In the genomic region with DNA sequence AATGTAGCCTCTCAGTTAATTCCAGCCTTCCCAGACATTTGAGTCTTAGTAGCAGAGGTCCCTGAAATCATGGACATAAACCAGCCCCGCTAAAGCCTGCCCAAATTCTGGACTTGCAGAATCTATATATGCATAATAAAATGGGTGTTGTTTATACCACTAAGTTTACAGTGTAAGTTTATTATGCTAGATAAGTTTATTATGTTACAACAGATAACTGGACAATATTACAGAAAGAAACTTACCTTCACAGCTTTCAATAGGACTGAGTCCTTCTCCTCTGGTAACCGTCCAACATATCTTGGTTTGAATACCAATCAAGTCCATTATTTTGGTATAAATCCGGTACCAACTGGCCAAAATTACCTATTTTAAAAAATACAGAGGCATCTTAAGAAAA, we compare ENCODE assay signal across 36 cellular contexts.
"Had no signal": no experiment of that assay in that cellular context is flagged by ENCODE, and none has a peak within 500 bp of the region (broad histone marks: within the 10 kb centered on the region; RNA-seq: fewer than 3 reads in every experiment).

No MANE protein-coding gene starts in this region.

- H3K4me1 ChIP-seq: ascending aorta had no signal

- H3K27me3 ChIP-seq: ascending aorta, cardiac muscle cell had no signal

- H3K27ac ChIP-seq: ascending aorta, cardiac muscle cell, VCaP had no signal

- H3K9me3 Mint-ChIP-seq: activated B cell treated with CpG ODN at 0.5 μM for 24 hours; activated CD4-positive, alpha-beta memory T cell treated with anti-CD3 and anti-CD28 coated beads, Interleukin-2, amount 10 ng/mL, durations not matched to agents 7 days and 5 days; activated CD4-positive, alpha-beta T cell treated with anti-CD3 and anti-CD28 coated beads, Interleukin-2, amount 10 ng/mL, durations not matched to agents 24 days and 14 days; activated naive CD4-positive, alpha-beta T cell treated with anti-CD3 and anti-CD28 coated beads, Interleukin-2, amount 10 ng/mL, durations not matched to agents 7 days and 5 days; activated naive CD4-positive, alpha-beta T cell treated with anti-CD3 and anti-CD28 coated beads, Interleukin-2, amount 50 U/mL, for 24 hours; activated naive CD8-positive, alpha-beta T cell treated with anti-CD3 and anti-CD28 coated beads, Interleukin-2, amount 10 ng/mL, durations not matched to agents 7 days and 5 days; activated naive CD8-positive, alpha-beta T cell treated with anti-CD3 and anti-CD28 coated beads, Interleukin-2, amount 50 U/mL, for 24 hours; activated T-cell treated with anti-CD3 and anti-CD28 coated beads, Interleukin-2, amount 50 U/mL, for 24 hours; activated T-helper 2 cell treated with anti-CD3 and anti-CD28 coated beads, Interferon-gamma antibody, Interleukin-2, Interleukin-4, amounts not matched to agents 10 μg/mL and 5 μg/mL and 100 μg/mL, durations not matched to agents 14 hours and 24 hours and 36 hours; brain; central memory CD8-positive, alpha-beta T cell; T-helper 1 cell treated with Interleukin-12 subunit alpha and Interleukin-12 subunit beta and Interleukin-4 antibody, amounts not matched to agents 30 μg/mL and 1 μg/mL, for 36 hours; T-helper 2 cell treated with Interferon-gamma antibody and Interleukin-4, amounts not matched to agents 5 μg/mL and 100 μg/mL, for 36 hours had no signal

- H3K4me1 Mint-ChIP-seq: activated CD4-positive, alpha-beta T cell treated with anti-CD3 and anti-CD28 coated beads, Interleukin-2, amount 10 ng/mL, durations not matched to agents 24 days and 14 days; activated CD8-positive, alpha-beta memory T cell treated with anti-CD3 and anti-CD28 coated beads, Interleukin-2, amount 10 ng/mL, durations not matched to agents 7 days and 5 days; activated naive CD4-positive, alpha-beta T cell treated with anti-CD3 and anti-CD28 coated beads, Interleukin-2, amount 10 ng/mL, durations not matched to agents 7 days and 5 days; activated naive CD4-positive, alpha-beta T cell treated with anti-CD3 and anti-CD28 coated beads, Interleukin-2, amount 50 U/mL, for 24 hours; activated naive CD8-positive, alpha-beta T cell treated with anti-CD3 and anti-CD28 coated beads, Interleukin-2, amount 10 ng/mL, durations not matched to agents 7 days and 5 days had no signal

- H3K4me3 ChIP-seq: ascending aorta, cardiac muscle cell had no signal

- H3K27me3 Mint-ChIP-seq: activated B cell treated with CpG ODN at 0.5 μM for 24 hours; activated CD4-positive, alpha-beta memory T cell treated with anti-CD3 and anti-CD28 coated beads, Interleukin-2, amount 10 ng/mL, durations not matched to agents 7 days and 5 days; activated CD4-positive, alpha-beta T cell treated with anti-CD3 and anti-CD28 coated beads, Interleukin-2, amount 10 ng/mL, durations not matched to agents 24 days and 14 days; activated CD8-positive, alpha-beta memory T cell treated with anti-CD3 and anti-CD28 coated beads, Interleukin-2, amount 10 ng/mL, durations not matched to agents 7 days and 5 days; activated naive CD4-positive, alpha-beta T cell treated with anti-CD3 and anti-CD28 coated beads, Interleukin-2, amount 10 ng/mL, durations not matched to agents 7 days and 5 days; activated naive CD4-positive, alpha-beta T cell treated with anti-CD3 and anti-CD28 coated beads, Interleukin-2, amount 50 U/mL, for 24 hours; activated naive CD8-positive, alpha-beta T cell; activated naive CD8-positive, alpha-beta T cell treated with anti-CD3 and anti-CD28 coated beads, Interleukin-2, amount 10 ng/mL, durations not matched to agents 7 days and 5 days; activated naive CD8-positive, alpha-beta T cell treated with anti-CD3 and anti-CD28 coated beads, Interleukin-2, amount 50 U/mL, for 24 hours; activated T-cell treated with anti-CD3 and anti-CD28 coated beads, Interleukin-2, amount 50 U/mL, for 24 hours; brain; central memory CD8-positive, alpha-beta T cell had no signal

- DNase-seq: activated B cell treated with CpG ODN at 0.5 μM for 24 hours; activated CD4-positive, alpha-beta memory T cell treated with anti-CD3 and anti-CD28 coated beads, Interleukin-2, amount 10 ng/mL, durations not matched to agents 7 days and 5 days; activated CD4-positive, alpha-beta T cell treated with anti-CD3 and anti-CD28 coated beads for 4 hours; activated CD4-positive, alpha-beta T cell treated with anti-CD3 and anti-CD28 coated beads, Interleukin-2, amount 10 ng/mL, durations not matched to agents 24 days and 14 days; activated CD4-positive, alpha-beta T cell treated with anti-CD3 and anti-CD28 coated beads, Interleukin-2, amount 50 U/mL, for 1 hour; activated CD4-positive, alpha-beta T cell treated with anti-CD3 and anti-CD28 coated beads, Interleukin-2, amount 50 U/mL, for 4 hours; activated CD4-positive, CD25-positive, alpha-beta regulatory T cell treated with anti-CD3 and anti-CD28 coated beads, Interleukin-2, amount 50 U/mL, for 72 hours; activated CD8-positive, alpha-beta memory T cell treated with anti-CD3 and anti-CD28 coated beads for 24 hours; activated CD8-positive, alpha-beta memory T cell treated with anti-CD3 and anti-CD28 coated beads, Interleukin-2, amount 10 ng/mL, durations not matched to agents 7 days and 5 days; activated CD8-positive, alpha-beta memory T cell treated with anti-CD3 and anti-CD28 coated beads, Interleukin-2, amount 50 U/mL, for 48 hours; activated CD8-positive, alpha-beta T cell treated with anti-CD3 and anti-CD28 coated beads, Interleukin-2, amount 10 ng/mL, durations not matched to agents 7 days and 5 days; activated effector memory CD4-positive, alpha-beta T cell treated with Interleukin-2 at 50 U/mL for 16 hours; activated gamma-delta T cell; activated naive CD4-positive, alpha-beta T cell treated with anti-CD3 and anti-CD28 coated beads, Interleukin-2, amount 10 ng/mL, durations not matched to agents 7 days and 5 days; activated naive CD4-positive, alpha-beta T cell treated with Interleukin-2 at 50 U/mL for 16 hours; activated naive CD8-positive, alpha-beta T cell treated with anti-CD3 and anti-CD28 coated beads, Interleukin-2, amount 10 ng/mL, durations not matched to agents 7 days and 5 days; activated naive CD8-positive, alpha-beta T cell treated with anti-CD3 and anti-CD28 coated beads, Interleukin-2, amount 50 U/mL, for 24 hours; activated T-cell treated with anti-CD3 and anti-CD28 coated beads, Interleukin-2, amount 50 U/mL, for 24 hours; activated T-cell treated with anti-CD3 and anti-CD28 coated beads, Interleukin-2, amount 50 U/mL, for 48 hours; amygdala; anterior cingulate cortex; caudate nucleus; cerebellar nuclear complex; T-helper 1 cell; T-helper 2 cell; T-helper 9 cell had no signal

- ATAC-seq: activated CD8-positive, alpha-beta memory T cell treated with anti-CD3 and anti-CD28 coated beads, Interleukin-2, amount 10 ng/mL, durations not matched to agents 7 days and 5 days; activated CD8-positive, alpha-beta T cell treated with anti-CD3 and anti-CD28 coated beads, Interleukin-2, amount 10 ng/mL, durations not matched to agents 7 days and 5 days; activated naive CD8-positive, alpha-beta T cell treated with anti-CD3 and anti-CD28 coated beads, Interleukin-2, amount 50 U/mL, for 24 hours had no signal

- H3K27ac Mint-ChIP-seq: activated B cell treated with CpG ODN at 0.5 μM for 24 hours; activated CD4-positive, alpha-beta memory T cell treated with anti-CD3 and anti-CD28 coated beads, Interleukin-2, amount 10 ng/mL, durations not matched to agents 7 days and 5 days; activated CD4-positive, alpha-beta T cell treated with anti-CD3 and anti-CD28 coated beads, Interleukin-2, amount 10 ng/mL, durations not matched to agents 24 days and 14 days; activated CD8-positive, alpha-beta memory T cell treated with anti-CD3 and anti-CD28 coated beads, Interleukin-2, amount 10 ng/mL, durations not matched to agents 7 days and 5 days; activated CD8-positive, alpha-beta T cell treated with anti-CD3 and anti-CD28 coated beads, Interleukin-2, amount 10 ng/mL, durations not matched to agents 7 days and 5 days; activated naive CD4-positive, alpha-beta T cell treated with anti-CD3 and anti-CD28 coated beads, Interleukin-2, amount 10 ng/mL, durations not matched to agents 7 days and 5 days; activated naive CD4-positive, alpha-beta T cell treated with anti-CD3 and anti-CD28 coated beads, Interleukin-2, amount 50 U/mL, for 24 hours; activated naive CD8-positive, alpha-beta T cell; activated naive CD8-positive, alpha-beta T cell treated with anti-CD3 and anti-CD28 coated beads, Interleukin-2, amount 10 ng/mL, durations not matched to agents 7 days and 5 days; activated naive CD8-positive, alpha-beta T cell treated with anti-CD3 and anti-CD28 coated beads, Interleukin-2, amount 50 U/mL, for 24 hours; activated T-cell treated with anti-CD3 and anti-CD28 coated beads, Interleukin-2, amount 50 U/mL, for 24 hours; activated T-helper 2 cell treated with anti-CD3 and anti-CD28 coated beads, Interferon-gamma antibody, Interleukin-2, Interleukin-4, amounts not matched to agents 10 μg/mL and 5 μg/mL and 100 μg/mL, durations not matched to agents 14 hours and 24 hours and 36 hours; brain; T-helper 1 cell treated with Interleukin-12 subunit alpha and Interleukin-12 subunit beta and Interleukin-4 antibody, amounts not matched to agents 30 μg/mL and 1 μg/mL, for 36 hours; T-helper 2 cell treated with Interferon-gamma antibody and Interleukin-4, amounts not matched to agents 5 μg/mL and 100 μg/mL, for 36 hours had no signal

- H3K9me3 ChIP-seq: ascending aorta had no signal

- H3K4me3 Mint-ChIP-seq: activated B cell treated with CpG ODN at 0.5 μM for 24 hours; activated CD4-positive, alpha-beta memory T cell treated with anti-CD3 and anti-CD28 coated beads, Interleukin-2, amount 10 ng/mL, durations not matched to agents 7 days and 5 days; activated CD4-positive, alpha-beta T cell treated with anti-CD3 and anti-CD28 coated beads, Interleukin-2, amount 10 ng/mL, durations not matched to agents 24 days and 14 days; activated CD8-positive, alpha-beta memory T cell treated with anti-CD3 and anti-CD28 coated beads, Interleukin-2, amount 10 ng/mL, durations not matched to agents 7 days and 5 days; activated CD8-positive, alpha-beta T cell treated with anti-CD3 and anti-CD28 coated beads, Interleukin-2, amount 10 ng/mL, durations not matched to agents 7 days and 5 days; activated naive CD4-positive, alpha-beta T cell treated with anti-CD3 and anti-CD28 coated beads, Interleukin-2, amount 10 ng/mL, durations not matched to agents 7 days and 5 days; activated naive CD4-positive, alpha-beta T cell treated with anti-CD3 and anti-CD28 coated beads, Interleukin-2, amount 50 U/mL, for 24 hours; activated naive CD8-positive, alpha-beta T cell; activated naive CD8-positive, alpha-beta T cell treated with anti-CD3 and anti-CD28 coated beads, Interleukin-2, amount 10 ng/mL, durations not matched to agents 7 days and 5 days; activated naive CD8-positive, alpha-beta T cell treated with anti-CD3 and anti-CD28 coated beads, Interleukin-2, amount 50 U/mL, for 24 hours; activated T-cell treated with anti-CD3 and anti-CD28 coated beads, Interleukin-2, amount 50 U/mL, for 24 hours; brain; central memory CD8-positive, alpha-beta T cell; T-helper 1 cell treated with Interleukin-12 subunit alpha and Interleukin-12 subunit beta and Interleukin-4 antibody, amounts not matched to agents 30 μg/mL and 1 μg/mL, for 36 hours; T-helper 2 cell treated with Interferon-gamma antibody and Interleukin-4, amounts not matched to agents 5 μg/mL and 100 μg/mL, for 36 hours had no signal
